Comparison of ENCODE assay signal across 1 cellular context in the genomic region with DNA sequence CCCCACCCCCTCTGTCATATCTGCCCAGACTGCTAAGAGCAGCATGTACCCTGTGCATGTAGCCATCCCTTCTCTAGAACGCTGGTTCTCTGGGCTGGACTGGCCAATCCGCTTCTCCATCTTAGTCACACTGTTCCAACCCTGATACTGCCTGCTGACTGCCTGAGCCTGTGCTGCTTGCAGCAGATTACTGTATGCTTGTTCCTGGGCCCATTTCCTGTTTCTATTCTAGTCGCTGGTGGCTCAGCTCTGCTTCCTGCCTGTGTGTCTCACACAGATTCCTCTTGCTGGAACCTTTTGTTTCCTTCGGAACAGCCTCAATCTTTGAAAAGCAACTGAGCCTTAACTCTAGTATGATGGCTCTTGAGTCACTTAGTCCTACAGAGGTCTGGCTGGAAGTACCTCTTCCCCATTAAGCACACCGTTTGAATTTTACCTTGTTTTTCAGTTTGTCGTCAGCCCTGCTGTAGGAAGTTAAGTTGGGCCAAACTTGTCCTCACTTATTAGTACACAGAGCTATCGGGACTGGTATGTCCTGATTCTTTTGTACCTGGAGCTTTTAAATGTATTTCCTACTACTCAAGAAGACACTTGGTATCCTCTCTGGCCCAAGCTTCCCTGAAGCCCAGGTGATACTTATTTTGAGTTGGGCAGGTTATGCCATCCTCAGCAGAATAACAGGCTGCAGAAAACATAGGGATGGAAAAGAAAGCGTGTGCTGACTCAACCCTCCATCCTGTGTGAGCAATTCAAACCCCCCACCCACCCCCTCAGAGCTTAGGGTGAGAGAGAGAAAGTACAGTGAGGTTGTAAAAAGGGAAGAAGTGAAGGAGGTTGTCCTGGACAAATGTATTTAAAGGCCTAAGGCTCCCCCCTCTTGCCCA.
TF ChIP-seq lines count a peak whose summit lies in the region.

No MANE protein-coding gene starts in this region.

TF ChIP-seq in HepG2, 621 proteins besides CTCF, POLR2A, EP300 and RAD21 (continued from another document and continues in another):
- TF ChIP-seq HNRNPH1 (optimal IDR thresholded peaks at IDR 0.05; ENCODE audit: low read depth, low read length) (no peak), ZNF556 (CRISPR knock-in tag; IDR thresholded peaks at IDR 0.05; ENCODE audit: borderline replicate concordance) (no peak), STAT5B (CRISPR knock-in tag; IDR thresholded peaks at IDR 0.05) (no peak), ELF3 (CRISPR knock-in tag; IDR thresholded peaks at IDR 0.05) (peak; percentile 52; the same call in 1 of the 2 replicates), HMG20A (CRISPR knock-in tag; IDR thresholded peaks at IDR 0.05; ENCODE audit: borderline replicate concordance) (no peak), FOXK1 (CRISPR knock-in tag; IDR thresholded peaks at IDR 0.05; ENCODE audit: borderline replicate concordance, low read depth) (peak; percentile 34; the same call in 1 of the 2 replicates), KDM6A (CRISPR knock-in tag; IDR thresholded peaks at IDR 0.05; ENCODE audit: low read depth) (no peak), ZNF777 (CRISPR knock-in tag; IDR thresholded peaks at IDR 0.05) (no peak), SMAD3 (CRISPR knock-in tag; IDR thresholded peaks at IDR 0.05) (no peak), SAP130 (CRISPR knock-in tag; IDR thresholded peaks at IDR 0.05; ENCODE audit: low read depth) (peak; percentile 55; the same call in 1 of the 2 replicates), LCORL (IDR thresholded peaks at IDR 0.05) (no peak), LCORL (CRISPR knock-in tag; IDR thresholded peaks at IDR 0.05) (no peak), ZNF138 (CRISPR knock-in tag; IDR thresholded peaks at IDR 0.05; ENCODE audit: low read depth) (no peak), RARA (CRISPR knock-in tag; IDR thresholded peaks at IDR 0.05) (no peak), ZFP36L1 (CRISPR knock-in tag; IDR thresholded peaks at IDR 0.05) (no peak), ZNF256 (CRISPR knock-in tag; conservative IDR thresholded peaks at IDR 0.05) (no peak), AGO1 (IDR thresholded peaks at IDR 0.05; ENCODE audit: low read depth, low read length, poor library complexity, severe bottlenecking) (no peak), HNRNPUL1 (IDR thresholded peaks at IDR 0.05; ENCODE audit: low read depth, low read length) (no peak), HDAC1 (CRISPR knock-in tag; IDR thresholded peaks at IDR 0.05) (no peak), ZNF615 (CRISPR knock-in tag; IDR thresholded peaks at IDR 0.05; ENCODE audit: borderline replicate concordance) (no peak), KDM5A (IDR thresholded peaks at IDR 0.05; ENCODE audit: borderline replicate concordance, low read length) (no peak), SP140L (CRISPR knock-in tag; IDR thresholded peaks at IDR 0.05; ENCODE audit: borderline replicate concordance) (no peak), FOXO1 (CRISPR knock-in tag; IDR thresholded peaks at IDR 0.05) (no peak), GABPA (IDR thresholded peaks at IDR 0.05; ENCODE audit: low read depth, low read length) (peak; percentile 17; the same call in 1 of the 2 replicates), GABPA (CRISPR knock-in tag; IDR thresholded peaks at IDR 0.05; ENCODE audit: low read depth) (peak; percentile 74), ZNF331 (CRISPR knock-in tag; IDR thresholded peaks at IDR 0.05) (no peak), PLRG1 (conservative IDR thresholded peaks at IDR 0.05) (no peak), PAWR (CRISPR knock-in tag; IDR thresholded peaks at IDR 0.05; ENCODE audit: borderline replicate concordance) (no peak), TBP (CRISPR knock-in tag; IDR thresholded peaks at IDR 0.05) (no peak), GABPB1 (CRISPR knock-in tag; IDR thresholded peaks at IDR 0.05) (peak; percentile 66), ZNF451 (CRISPR knock-in tag; IDR thresholded peaks at IDR 0.05) (no peak), TCF7 (IDR thresholded peaks at IDR 0.05; ENCODE audit: low read depth) (no peak), ZMYM4 (CRISPR knock-in tag; IDR thresholded peaks at IDR 0.05) (no peak), IKZF4 (CRISPR knock-in tag; IDR thresholded peaks at IDR 0.05; ENCODE audit: borderline replicate concordance, low read depth, not compliant biosample characterization) (no peak), AGO2 (optimal IDR thresholded peaks at IDR 0.05; ENCODE audit: low read depth, low read length) (no peak), HNRNPL (IDR thresholded peaks at IDR 0.05; ENCODE audit: low read depth, low read length) (no peak)
- TF ChIP-seq, protein P1, sequence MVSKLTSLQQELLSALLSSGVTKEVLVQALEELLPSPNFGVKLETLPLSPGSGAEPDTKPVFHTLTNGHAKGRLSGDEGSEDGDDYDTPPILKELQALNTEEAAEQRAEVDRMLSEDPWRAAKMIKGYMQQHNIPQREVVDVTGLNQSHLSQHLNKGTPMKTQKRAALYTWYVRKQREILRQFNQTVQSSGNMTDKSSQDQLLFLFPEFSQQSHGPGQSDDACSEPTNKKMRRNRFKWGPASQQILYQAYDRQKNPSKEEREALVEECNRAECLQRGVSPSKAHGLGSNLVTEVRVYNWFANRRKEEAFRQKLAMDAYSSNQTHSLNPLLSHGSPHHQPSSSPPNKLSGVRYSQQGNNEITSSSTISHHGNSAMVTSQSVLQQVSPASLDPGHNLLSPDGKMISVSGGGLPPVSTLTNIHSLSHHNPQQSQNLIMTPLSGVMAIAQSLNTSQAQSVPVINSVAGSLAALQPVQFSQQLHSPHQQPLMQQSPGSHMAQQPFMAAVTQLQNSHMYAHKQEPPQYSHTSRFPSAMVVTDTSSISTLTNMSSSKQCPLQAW (CRISPR knock-in tag; IDR thresholded peaks at IDR 0.05) = peak; percentile 47; the same call in 1 of the 2 replicates
- TF ChIP-seq, protein P2, sequence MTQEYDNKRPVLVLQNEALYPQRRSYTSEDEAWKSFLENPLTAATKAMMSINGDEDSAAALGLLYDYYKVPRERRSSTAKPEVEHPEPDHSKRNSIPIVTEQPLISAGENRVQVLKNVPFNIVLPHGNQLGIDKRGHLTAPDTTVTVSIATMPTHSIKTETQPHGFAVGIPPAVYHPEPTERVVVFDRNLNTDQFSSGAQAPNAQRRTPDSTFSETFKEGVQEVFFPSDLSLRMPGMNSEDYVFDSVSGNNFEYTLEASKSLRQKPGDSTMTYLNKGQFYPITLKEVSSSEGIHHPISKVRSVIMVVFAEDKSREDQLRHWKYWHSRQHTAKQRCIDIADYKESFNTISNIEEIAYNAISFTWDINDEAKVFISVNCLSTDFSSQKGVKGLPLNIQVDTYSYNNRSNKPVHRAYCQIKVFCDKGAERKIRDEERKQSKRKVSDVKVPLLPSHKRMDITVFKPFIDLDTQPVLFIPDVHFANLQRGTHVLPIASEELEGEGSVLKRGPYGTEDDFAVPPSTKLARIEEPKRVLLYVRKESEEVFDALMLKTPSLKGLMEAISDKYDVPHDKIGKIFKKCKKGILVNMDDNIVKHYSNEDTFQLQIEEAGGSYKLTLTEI (CRISPR knock-in tag; conservative IDR thresholded peaks at IDR 0.05) = no peak
- TF ChIP-seq, protein P3, sequence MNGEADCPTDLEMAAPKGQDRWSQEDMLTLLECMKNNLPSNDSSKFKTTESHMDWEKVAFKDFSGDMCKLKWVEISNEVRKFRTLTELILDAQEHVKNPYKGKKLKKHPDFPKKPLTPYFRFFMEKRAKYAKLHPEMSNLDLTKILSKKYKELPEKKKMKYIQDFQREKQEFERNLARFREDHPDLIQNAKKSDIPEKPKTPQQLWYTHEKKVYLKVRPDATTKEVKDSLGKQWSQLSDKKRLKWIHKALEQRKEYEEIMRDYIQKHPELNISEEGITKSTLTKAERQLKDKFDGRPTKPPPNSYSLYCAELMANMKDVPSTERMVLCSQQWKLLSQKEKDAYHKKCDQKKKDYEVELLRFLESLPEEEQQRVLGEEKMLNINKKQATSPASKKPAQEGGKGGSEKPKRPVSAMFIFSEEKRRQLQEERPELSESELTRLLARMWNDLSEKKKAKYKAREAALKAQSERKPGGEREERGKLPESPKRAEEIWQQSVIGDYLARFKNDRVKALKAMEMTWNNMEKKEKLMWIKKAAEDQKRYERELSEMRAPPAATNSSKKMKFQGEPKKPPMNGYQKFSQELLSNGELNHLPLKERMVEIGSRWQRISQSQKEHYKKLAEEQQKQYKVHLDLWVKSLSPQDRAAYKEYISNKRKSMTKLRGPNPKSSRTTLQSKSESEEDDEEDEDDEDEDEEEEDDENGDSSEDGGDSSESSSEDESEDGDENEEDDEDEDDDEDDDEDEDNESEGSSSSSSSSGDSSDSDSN (CRISPR knock-in tag; IDR thresholded peaks at IDR 0.05) = no peak
- TF ChIP-seq, protein P4, sequence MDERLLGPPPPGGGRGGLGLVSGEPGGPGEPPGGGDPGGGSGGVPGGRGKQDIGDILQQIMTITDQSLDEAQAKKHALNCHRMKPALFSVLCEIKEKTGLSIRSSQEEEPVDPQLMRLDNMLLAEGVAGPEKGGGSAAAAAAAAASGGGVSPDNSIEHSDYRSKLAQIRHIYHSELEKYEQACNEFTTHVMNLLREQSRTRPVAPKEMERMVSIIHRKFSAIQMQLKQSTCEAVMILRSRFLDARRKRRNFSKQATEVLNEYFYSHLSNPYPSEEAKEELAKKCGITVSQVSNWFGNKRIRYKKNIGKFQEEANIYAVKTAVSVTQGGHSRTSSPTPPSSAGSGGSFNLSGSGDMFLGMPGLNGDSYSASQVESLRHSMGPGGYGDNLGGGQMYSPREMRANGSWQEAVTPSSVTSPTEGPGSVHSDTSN (CRISPR knock-in tag; IDR thresholded peaks at IDR 0.05) = no peak
- TF ChIP-seq, protein P5, sequence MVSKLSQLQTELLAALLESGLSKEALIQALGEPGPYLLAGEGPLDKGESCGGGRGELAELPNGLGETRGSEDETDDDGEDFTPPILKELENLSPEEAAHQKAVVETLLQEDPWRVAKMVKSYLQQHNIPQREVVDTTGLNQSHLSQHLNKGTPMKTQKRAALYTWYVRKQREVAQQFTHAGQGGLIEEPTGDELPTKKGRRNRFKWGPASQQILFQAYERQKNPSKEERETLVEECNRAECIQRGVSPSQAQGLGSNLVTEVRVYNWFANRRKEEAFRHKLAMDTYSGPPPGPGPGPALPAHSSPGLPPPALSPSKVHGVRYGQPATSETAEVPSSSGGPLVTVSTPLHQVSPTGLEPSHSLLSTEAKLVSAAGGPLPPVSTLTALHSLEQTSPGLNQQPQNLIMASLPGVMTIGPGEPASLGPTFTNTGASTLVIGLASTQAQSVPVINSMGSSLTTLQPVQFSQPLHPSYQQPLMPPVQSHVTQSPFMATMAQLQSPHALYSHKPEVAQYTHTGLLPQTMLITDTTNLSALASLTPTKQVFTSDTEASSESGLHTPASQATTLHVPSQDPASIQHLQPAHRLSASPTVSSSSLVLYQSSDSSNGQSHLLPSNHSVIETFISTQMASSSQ (IDR thresholded peaks at IDR 0.05; ENCODE audit: low read depth) = no peak
- TF ChIP-seq, protein P5 (CRISPR knock-in tag; IDR thresholded peaks at IDR 0.05; ENCODE audit: borderline replicate concordance) = no peak
- TF ChIP-seq, protein P6, sequence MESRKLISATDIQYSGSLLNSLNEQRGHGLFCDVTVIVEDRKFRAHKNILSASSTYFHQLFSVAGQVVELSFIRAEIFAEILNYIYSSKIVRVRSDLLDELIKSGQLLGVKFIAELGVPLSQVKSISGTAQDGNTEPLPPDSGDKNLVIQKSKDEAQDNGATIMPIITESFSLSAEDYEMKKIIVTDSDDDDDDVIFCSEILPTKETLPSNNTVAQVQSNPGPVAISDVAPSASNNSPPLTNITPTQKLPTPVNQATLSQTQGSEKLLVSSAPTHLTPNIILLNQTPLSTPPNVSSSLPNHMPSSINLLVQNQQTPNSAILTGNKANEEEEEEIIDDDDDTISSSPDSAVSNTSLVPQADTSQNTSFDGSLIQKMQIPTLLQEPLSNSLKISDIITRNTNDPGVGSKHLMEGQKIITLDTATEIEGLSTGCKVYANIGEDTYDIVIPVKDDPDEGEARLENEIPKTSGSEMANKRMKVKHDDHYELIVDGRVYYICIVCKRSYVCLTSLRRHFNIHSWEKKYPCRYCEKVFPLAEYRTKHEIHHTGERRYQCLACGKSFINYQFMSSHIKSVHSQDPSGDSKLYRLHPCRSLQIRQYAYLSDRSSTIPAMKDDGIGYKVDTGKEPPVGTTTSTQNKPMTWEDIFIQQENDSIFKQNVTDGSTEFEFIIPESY (CRISPR knock-in tag; IDR thresholded peaks at IDR 0.05) = no peak
- TF ChIP-seq, protein P7, sequence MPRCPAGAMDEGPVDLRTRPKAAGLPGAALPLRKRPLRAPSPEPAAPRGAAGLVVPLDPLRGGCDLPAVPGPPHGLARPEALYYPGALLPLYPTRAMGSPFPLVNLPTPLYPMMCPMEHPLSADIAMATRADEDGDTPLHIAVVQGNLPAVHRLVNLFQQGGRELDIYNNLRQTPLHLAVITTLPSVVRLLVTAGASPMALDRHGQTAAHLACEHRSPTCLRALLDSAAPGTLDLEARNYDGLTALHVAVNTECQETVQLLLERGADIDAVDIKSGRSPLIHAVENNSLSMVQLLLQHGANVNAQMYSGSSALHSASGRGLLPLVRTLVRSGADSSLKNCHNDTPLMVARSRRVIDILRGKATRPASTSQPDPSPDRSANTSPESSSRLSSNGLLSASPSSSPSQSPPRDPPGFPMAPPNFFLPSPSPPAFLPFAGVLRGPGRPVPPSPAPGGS (CRISPR knock-in tag; IDR thresholded peaks at IDR 0.05) = no peak
- TF ChIP-seq, protein P8, sequence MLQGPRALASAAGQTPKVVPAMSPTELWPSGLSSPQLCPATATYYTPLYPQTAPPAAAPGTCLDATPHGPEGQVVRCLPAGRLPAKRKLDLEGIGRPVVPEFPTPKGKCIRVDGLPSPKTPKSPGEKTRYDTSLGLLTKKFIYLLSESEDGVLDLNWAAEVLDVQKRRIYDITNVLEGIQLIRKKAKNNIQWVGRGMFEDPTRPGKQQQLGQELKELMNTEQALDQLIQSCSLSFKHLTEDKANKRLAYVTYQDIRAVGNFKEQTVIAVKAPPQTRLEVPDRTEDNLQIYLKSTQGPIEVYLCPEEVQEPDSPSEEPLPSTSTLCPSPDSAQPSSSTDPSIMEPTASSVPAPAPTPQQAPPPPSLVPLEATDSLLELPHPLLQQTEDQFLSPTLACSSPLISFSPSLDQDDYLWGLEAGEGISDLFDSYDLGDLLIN (CRISPR knock-in tag; IDR thresholded peaks at IDR 0.05; ENCODE audit: borderline replicate concordance) = no peak
- TF ChIP-seq, protein P9, sequence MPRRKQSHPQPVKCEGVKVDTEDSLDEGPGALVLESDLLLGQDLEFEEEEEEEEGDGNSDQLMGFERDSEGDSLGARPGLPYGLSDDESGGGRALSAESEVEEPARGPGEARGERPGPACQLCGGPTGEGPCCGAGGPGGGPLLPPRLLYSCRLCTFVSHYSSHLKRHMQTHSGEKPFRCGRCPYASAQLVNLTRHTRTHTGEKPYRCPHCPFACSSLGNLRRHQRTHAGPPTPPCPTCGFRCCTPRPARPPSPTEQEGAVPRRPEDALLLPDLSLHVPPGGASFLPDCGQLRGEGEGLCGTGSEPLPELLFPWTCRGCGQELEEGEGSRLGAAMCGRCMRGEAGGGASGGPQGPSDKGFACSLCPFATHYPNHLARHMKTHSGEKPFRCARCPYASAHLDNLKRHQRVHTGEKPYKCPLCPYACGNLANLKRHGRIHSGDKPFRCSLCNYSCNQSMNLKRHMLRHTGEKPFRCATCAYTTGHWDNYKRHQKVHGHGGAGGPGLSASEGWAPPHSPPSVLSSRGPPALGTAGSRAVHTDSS (CRISPR knock-in tag; conservative IDR thresholded peaks at IDR 0.05) = no peak
